ENCODE assay signal across 12 cellular contexts in genomic region chr1:208204779-208205178, GRCh38. TPM values are rescaled to one million over a fixed set of nuclear protein-coding genes. Genes with fewer than 3 reads are reported as not detected.
A peak's percentile ranks its signal among the peaks of the same experiment; 100 is the strongest.
DNase-seq lines count a peak whose midpoint lies in the region; FAIRE-seq and TF ChIP-seq lines count a peak whose summit lies in the region.
"Had no signal": no experiment of that assay in that cellular context is flagged by ENCODE, and none has a peak within 500 bp of the region (broad histone marks: within the 10 kb centered on the region; RNA-seq: fewer than 3 reads in every experiment).

No MANE protein-coding gene starts in this region.

- DNase-seq in Karpas-422 (peak; percentile 39), colonic mucosa (no peak), NCI-H2107 treated with DMSO at 0.1 percent for 48 hours (lab: John Stamatoyannopoulos, UW; ENCODE audit: unreplicated experiment) (no peak), H54 (ENCODE audit: insufficient read length, low spot score) (no peak), NCI-H2171 treated with DMSO at 0.1 percent for 48 hours (lab: John Stamatoyannopoulos, UW) (no peak), occipital lobe (lab: John Stamatoyannopoulos, UW) (no peak)
- DNase-seq: activated naive CD8-positive, alpha-beta T cell treated with anti-CD3 and anti-CD28 coated beads for 36 hours; C1 segment of cervical spinal cord; natural killer cell; NCI-H526 treated with DMSO at 0.1 percent for 48 hours had no signal

- H3K9me2 ChIP-seq in Karpas-422 (replicated peaks; ENCODE audit: insufficient read depth, low read length) = no peaks in the 10 kb centered on the region

- no peak for TF ChIP-seq CTCF in colonic mucosa (IDR thresholded peaks at IDR 0.05)
- TF ChIP-seq CTCF in parathyroid adenoma (IDR thresholded peaks at IDR 0.05) = no peak

- FAIRE-seq in H54 (lab: Jason Lieb, UNC) = no peak

- no peaks in the 10 kb centered on the region for H3K27me3 ChIP-seq in ACC112 (ENCODE audit: insufficient read depth, low read length)
- no peaks in the 10 kb centered on the region for H3K27me3 ChIP-seq in Karpas-422 (ENCODE audit: low read length)
- H3K27me3 ChIP-seq in colonic mucosa = no peaks in the 10 kb centered on the region
- H3K27me3 ChIP-seq in parathyroid adenoma (ENCODE audit: control insufficient read depth, insufficient read depth, low read length) = no peaks in the 10 kb centered on the region

- no peak overlapping the region for H2AFZ ChIP-seq in ACC112 (ENCODE audit: low read length, unreplicated experiment)
- H2AFZ ChIP-seq in Karpas-422 (ENCODE audit: low read length) = no peak overlapping the region
- no peak overlapping the region for H2AFZ ChIP-seq in parathyroid adenoma

- H3K4me1 ChIP-seq in ACC112 (ENCODE audit: control insufficient read depth, insufficient read depth, low read length, unreplicated experiment) (peaks cover 94% of the 10 kb centered on the region), Karpas-422 (ENCODE audit: low read length) (no peaks in the 10 kb centered on the region), colonic mucosa (peaks cover 13% of the 10 kb centered on the region), parathyroid adenoma (peaks cover 17% of the 10 kb centered on the region)

- TF ChIP-seq POLR2A in H54 (IDR thresholded peaks at IDR 0.05; ENCODE audit: low read depth, low read length) = no peak

- intact Hi-C loops in colonic mucosa (cut with DNase I) = loop anchor here (5.0 kb wide), 1 partner anchor 33 kb away; no protein-coding TSS in a partner anchor

- H3K27ac ChIP-seq in ACC112 (ENCODE audit: low read depth, low read length) (peak overlapping the region; percentile 91), Karpas-422 (ENCODE audit: low read length) (no peak overlapping the region), colonic mucosa (peak overlapping the region; percentile 78), parathyroid adenoma (peak overlapping the region; percentile 55)

- H3K36me3 ChIP-seq in ACC112 (ENCODE audit: insufficient read depth, low read length) = peaks cover 8% of the 10 kb centered on the region; the same call in 1 of the 2 replicates
- no peaks in the 10 kb centered on the region for H3K36me3 ChIP-seq in Karpas-422 (ENCODE audit: insufficient read depth, low read length)
- no peaks in the 10 kb centered on the region for H3K36me3 ChIP-seq in colonic mucosa
- H3K36me3 ChIP-seq in parathyroid adenoma (ENCODE audit: control insufficient read depth, insufficient read depth, low read length) = no peaks in the 10 kb centered on the region

- no peaks in the 10 kb centered on the region for H4K20me1 ChIP-seq in Karpas-422 (ENCODE audit: insufficient read depth, low read depth, low read length)

- peaks cover 46% of the 10 kb centered on the region for H3K79me2 ChIP-seq in ACC112 (ENCODE audit: control insufficient read depth, insufficient read depth, low read length, unreplicated experiment)
- no peaks in the 10 kb centered on the region for H3K79me2 ChIP-seq in Karpas-422 (ENCODE audit: low read length)
- no peaks in the 10 kb centered on the region for H3K79me2 ChIP-seq in parathyroid adenoma

- H3K9me3 ChIP-seq in Karpas-422 (ENCODE audit: low read length) (no peaks in the 10 kb centered on the region), colonic mucosa (no peaks in the 10 kb centered on the region), parathyroid adenoma (ENCODE audit: control insufficient read depth, low read length) (no peaks in the 10 kb centered on the region)

- H3K4me3 ChIP-seq in ACC112 (ENCODE audit: low read depth, low read length) (peak overlapping the region; percentile 42; the same call in 1 of the 2 replicates), Karpas-422 (ENCODE audit: low read length) (no peak overlapping the region), colonic mucosa (no peak overlapping the region), parathyroid adenoma (ENCODE audit: low read depth, low read length) (no peak overlapping the region)

- H3K4me2 ChIP-seq in Karpas-422 (ENCODE audit: low read depth, low read length, poor library complexity, severe bottlenecking) (no peak overlapping the region), parathyroid adenoma (ENCODE audit: low read length) (no peak overlapping the region)

- H3K9ac ChIP-seq in Karpas-422 (ENCODE audit: low read length) = no peak overlapping the region
- peak overlapping the region in 1 of 2 donors; percentile 70 for H3K9ac ChIP-seq in colonic mucosa (ENCODE audit: low read depth in 2 of 2, low read length in 2 of 2)
- H3K9ac ChIP-seq in parathyroid adenoma = no peak overlapping the region

RNA-seq across cellular contexts. Expression of gene PLXNA2, which starts 39.4 kb away (rescaled TPM):
- total RNA-seq in Karpas-422 (2014; rRNA removed; shearing (Covaris generic); ENCODE audit: low replicate concordance) = not detected in 2 replicates
- total RNA-seq in colonic mucosa = 10 to 100 TPM; 46.1 to 81.6 TPM
- 60.7 TPM for total RNA-seq in occipital lobe

Comparison
In these comparisons a context has a peak if more than half of its experiments do, and no peak if none do; other contexts are left out.
1. RNA of gene PLXNA2, which starts 39.4 kb away (total RNA-seq): 46.1 to 81.6 TPM in colonic mucosa and 60.7 TPM in occipital lobe (single experiment); not detected in Karpas-422; every median in the first group is over 10 times any median in the second.